17 cellular contexts compared by ENCODE assay signal in genomic region chr12:31974673-31975072, GRCh38.
"Had no signal": no experiment of that assay in that cellular context is flagged by ENCODE, and none has a peak within 500 bp of the region (broad histone marks: within the 10 kb centered on the region; RNA-seq: fewer than 3 reads in every experiment).

No MANE protein-coding gene starts in this region.

- H3K27ac Mint-ChIP-seq: dendritic cell treated with granulocyte-macrophage colony-stimulating factor and Interleukin-4, amounts not matched to agents 40 ng/mL and 50 ng/mL, for 4 days; nephron progenitor cell had no signal

- H3K27ac ChIP-seq: foreskin keratinocyte, left ventricle myocardium inferior, lower lobe of right lung, stomach, thoracic aorta, transverse colon had no signal

- H3K4me3 Mint-ChIP-seq: dendritic cell treated with granulocyte-macrophage colony-stimulating factor and Interleukin-4, amounts not matched to agents 40 ng/mL and 50 ng/mL, for 4 days; nephron progenitor cell had no signal

- H3K4me1 ChIP-seq: foreskin keratinocyte, left ventricle myocardium inferior, transverse colon had no signal

- H3K27me3 ChIP-seq: foreskin keratinocyte, stomach, transverse colon had no signal

- ATAC-seq: foreskin keratinocyte, left cardiac atrium, lower lobe of right lung had no signal

- H3K27me3 Mint-ChIP-seq: dendritic cell treated with granulocyte-macrophage colony-stimulating factor and Interleukin-4, amounts not matched to agents 40 ng/mL and 50 ng/mL, for 4 days had no signal

- DNase-seq: erythroblast; foreskin keratinocyte; kidney; left cardiac atrium; left ventricle myocardium inferior; lower lobe of right lung; mesenchymal stem cell; midbrain; nephron progenitor cell; small intestine; stimulated activated CD4-positive, alpha-beta T cell treated with anti-CD3 and anti-CD28 coated beads, Interleukin-12 subunit alpha, Interleukin-12 subunit beta, amount 100 ng/mL, for 4 hours; stimulated activated naive CD4-positive, alpha-beta T cell; stomach; substantia nigra; transverse colon had no signal

- H3K4me1 Mint-ChIP-seq: nephron progenitor cell had no signal

- H3K4me3 ChIP-seq: left ventricle myocardium inferior, lower lobe of right lung, stomach, thoracic aorta, transverse colon had no signal
